Comparison of ENCODE assay signal across 25 cellular contexts in the genomic region with DNA sequence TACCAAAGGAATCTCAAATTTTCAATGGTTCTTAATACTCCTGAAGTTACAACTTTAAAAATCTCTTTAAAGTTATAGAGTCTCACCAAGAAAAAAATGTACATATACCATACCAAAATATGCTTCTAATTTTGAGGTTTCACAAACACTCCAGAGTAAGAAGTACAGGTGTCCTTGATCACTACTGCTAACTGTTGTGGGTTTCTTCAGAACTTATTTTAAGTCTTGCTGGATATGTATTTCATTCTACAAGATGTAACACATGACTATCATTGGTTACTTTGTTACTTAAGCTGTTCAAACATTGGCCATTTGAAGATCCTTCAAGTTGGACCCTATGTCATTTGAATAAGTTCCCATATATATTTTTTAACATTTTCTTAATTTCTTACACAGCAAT.
"Had no signal": no experiment of that assay in that cellular context is flagged by ENCODE, and none has a peak within 500 bp of the region (broad histone marks: within the 10 kb centered on the region; RNA-seq: fewer than 3 reads in every experiment).

No MANE protein-coding gene starts in this region.

- H3K4me2 ChIP-seq: KMS-11 had no signal

- H3K4me1 ChIP-seq: SJCRH30 had no signal

- H3K27ac ChIP-seq: KMS-11, RWPE1, SJCRH30 had no signal

- H3K9me3 ChIP-seq: SJCRH30 had no signal

- H3K4me3 ChIP-seq: K562, SJCRH30 had no signal

- ATAC-seq: HepG2, K562, Panc1, PC-3, SK-N-SH treated with all-trans-retinoic acid at 6 μM for 48 hours had no signal

- DNase-seq: IMR-90; Kasumi-1; MM.1S; NCI-H1092 treated with DMSO at 0.1 percent for 48 hours; NCI-H1436; NCI-H187; NCI-H2029; NCI-H2081 treated with DMSO at 0.1 percent for 48 hours; NCI-H2171; NCI-H226; NCI-H446; NCI-H510A; NCI-H524 treated with DMSO at 0.1 percent for 48 hours; NCI-H69; NCI-H774; NK-92 treated with Interleukin-12 subunit alpha and Interleukin-12 subunit beta, amount 100 ng/mL, for 24 hours; PC-3; SHP77; SJCRH30 had no signal

- FAIRE-seq: HepG2, K562 had no signal
